In genomic region chr4:183722738-183723560, GRCh38 we compare ENCODE assay signal across 8 cellular contexts.
DNase-seq lines count a peak whose midpoint lies in the region; ATAC-seq and TF ChIP-seq lines count a peak whose summit lies in the region.

No MANE protein-coding gene starts in this region.

- H3K9me3 ChIP-seq in A673 (ENCODE audit: low read depth, low read length, poor library complexity, severe bottlenecking) (no peaks in the 10 kb centered on the region), muscle layer of colon (ENCODE audit: low read length) (no peaks in the 10 kb centered on the region), stomach (no peaks in the 10 kb centered on the region)

- no peaks in the 10 kb centered on the region for H3K36me3 ChIP-seq in A673 (ENCODE audit: insufficient read depth, low read length, poor library complexity, severe bottlenecking)
- no peaks in the 10 kb centered on the region for H3K36me3 ChIP-seq in muscle layer of colon (ENCODE audit: insufficient read depth, low read length)
- H3K36me3 ChIP-seq in stomach: no peaks in the 10 kb centered on the region

- no TSS peak for BruUV-seq in A673 (replicated peaks; lab: Mats Ljungman, UMichigan)

- no peaks in the 10 kb centered on the region for H3K36me3 Mint-ChIP-seq in activated CD8-positive, alpha-beta memory T cell treated with anti-CD3 and anti-CD28 coated beads, Interleukin-2, amount 10 ng/mL, durations not matched to agents 7 days and 5 days

- WGBS in stomach, 5 donors: 2 to 12% (median 4%) methylated on average over 36 to 70 of the region's 70 CpGs

- TF ChIP-seq POLR2A in erythroblast (IDR thresholded peaks at IDR 0.05; ENCODE audit: low read length): no peak
- TF ChIP-seq POLR2A in stomach (IDR thresholded peaks at IDR 0.05): no peak

- TF ChIP-seq CTCF in A673 (conservative IDR thresholded peaks at IDR 0.05; ENCODE audit: low read depth, low read length): no peak
- no peak for TF ChIP-seq CTCF in stomach (IDR thresholded peaks at IDR 0.05)

- no peak overlapping the region for H3K9ac ChIP-seq in muscle layer of colon (ENCODE audit: low read length)

- no peak for TF ChIP-seq EP300 in stomach (IDR thresholded peaks at IDR 0.05)

- H3K27me3 ChIP-seq in A673 (replicated peaks; ENCODE audit: insufficient read depth, low read depth, low read length, poor library complexity): no peaks in the 10 kb centered on the region
- no peaks in the 10 kb centered on the region for H3K27me3 ChIP-seq in muscle layer of colon (ENCODE audit: control insufficient read depth in 1 of 2, insufficient read depth in 2 of 2, low read length in 2 of 2)
- peaks cover 0 to 4% (median 0%) of the 10 kb centered on the region in 3 donors for H3K27me3 ChIP-seq in stomach

- H3K4me1 ChIP-seq in A673 (ENCODE audit: insufficient read depth, low read length, poor library complexity, severe bottlenecking): no peaks in the 10 kb centered on the region
- no peaks in the 10 kb centered on the region for H3K4me1 ChIP-seq in muscle layer of colon (ENCODE audit: insufficient read depth, low read length)
- peaks cover 0 to 25% (median 16%) of the 10 kb centered on the region in 4 donors for H3K4me1 ChIP-seq in stomach

- peaks cover 13% of the 10 kb centered on the region for H3K4me1 Mint-ChIP-seq in activated CD8-positive, alpha-beta memory T cell treated with anti-CD3 and anti-CD28 coated beads, Interleukin-2, amount 10 ng/mL, durations not matched to agents 7 days and 5 days

- H3K4me3 ChIP-seq in A673 (ENCODE audit: low read depth, low read length, poor library complexity, severe bottlenecking) (peak overlapping the region; percentile 48), muscle layer of colon (ENCODE audit: low read depth in 1 of 2, low read length in 2 of 2) (peak overlapping the region; percentile 41 to 44), stomach (peak overlapping the region; percentile 50 to 61 (median 54))

- CTCF ChIA-PET in A673 (lab: Charles Lee): no interaction called here
- CTCF ChIA-PET in activated CD8-positive, alpha-beta memory T cell treated with anti-CD3 and anti-CD28 coated beads, Interleukin-2, amount 10 ng/mL, durations not matched to agents 7 days and 5 days (lab: Charles Lee): no interaction called here

- intact Hi-C loops in A673 (cut with micrococcal nuclease; ENCODE audit: unreplicated experiment): loop anchor here (10.0 kb wide), 1 partner anchor 248 kb away; no protein-coding TSS in a partner anchor
- intact Hi-C loops in stomach (cut with DNase I; ENCODE audit: low total_unique reads): no loop called here

- H3K27ac ChIP-seq in A673 (ENCODE audit: low read depth, low read length, poor library complexity, severe bottlenecking) (no peak overlapping the region), muscle layer of colon (ENCODE audit: low read depth, low read length) (no peak overlapping the region), stomach (peak overlapping the region; percentile 34 to 81 (median 66))

- POLR2A ChIA-PET in A673 (lab: Charles Lee; ENCODE audit: low non-redundant PET): no interaction called here

- no peaks in the 10 kb centered on the region for H3K9me3 Mint-ChIP-seq in activated CD8-positive, alpha-beta memory T cell treated with anti-CD3 and anti-CD28 coated beads, Interleukin-2, amount 10 ng/mL, durations not matched to agents 7 days and 5 days (ENCODE audit: low read depth)

- peak overlapping the region; percentile 67 for H3K4me3 Mint-ChIP-seq in activated CD8-positive, alpha-beta memory T cell treated with anti-CD3 and anti-CD28 coated beads, Interleukin-2, amount 10 ng/mL, durations not matched to agents 7 days and 5 days

- no peak overlapping the region for H3K27ac Mint-ChIP-seq in activated CD8-positive, alpha-beta memory T cell treated with anti-CD3 and anti-CD28 coated beads, Interleukin-2, amount 10 ng/mL, durations not matched to agents 7 days and 5 days

- peak; percentile 27 for DNase-seq in A673 (ENCODE audit: low spot score)
- DNase-seq in NCI-H345 (lab: John Stamatoyannopoulos, UW): peak; percentile 93
- DNase-seq in activated CD8-positive, alpha-beta memory T cell treated with anti-CD3 and anti-CD28 coated beads, Interleukin-2, amount 10 ng/mL, durations not matched to agents 7 days and 5 days: peak; percentile 62
- peak; percentile 49 to 57 for DNase-seq in erythroblast (lab: John Stamatoyannopoulos, UW)
- DNase-seq in stomach: peak; percentile 81

- ATAC-seq in GM18861 (IDR thresholded peaks at IDR 0.05; ENCODE audit: unreplicated experiment) (peak; percentile 67), HG03066 (IDR thresholded peaks at IDR 0.05; ENCODE audit: low read depth, unreplicated experiment) (peak; percentile 76)
- ATAC-seq in activated CD8-positive, alpha-beta memory T cell treated with anti-CD3 and anti-CD28 coated beads, Interleukin-2, amount 10 ng/mL, durations not matched to agents 7 days and 5 days: peak; percentile 76

- peaks cover 17% of the 10 kb centered on the region for H3K27me3 Mint-ChIP-seq in activated CD8-positive, alpha-beta memory T cell treated with anti-CD3 and anti-CD28 coated beads, Interleukin-2, amount 10 ng/mL, durations not matched to agents 7 days and 5 days

Comparison
In these comparisons a context has a peak if more than half of its experiments do, and no peak if none do; other contexts are left out.
1. DNase-seq: peak in every context shown above with its lines; median percentile 93 in NCI-H345; 81 in stomach; 62 in activated CD8-positive, alpha-beta memory T cell treated with anti-CD3 and anti-CD28 coated beads, Interleukin-2, amount 10 ng/mL, durations not matched to agents 7 days and 5 days; 53 in erythroblast; 27 in A673.
2. H3K27ac ChIP-seq: peak in stomach (5 of 5); none in A673 (single experiment) and muscle layer of colon (single experiment).
3. Peak in every context shown above with its lines, with median percentiles within 50 percentile points of each other: H3K4me3 ChIP-seq and ATAC-seq.